8 cellular contexts compared by ENCODE assay signal in genomic region chr19:19191920-19192882, GRCh38. TPM values are rescaled to one million over a fixed set of nuclear protein-coding genes. Genes with fewer than 3 reads are reported as not detected.
DNase-seq lines count a peak whose midpoint lies in the region; ATAC-seq and TF ChIP-seq lines count a peak whose summit lies in the region.

Gene BORCS8, minus strand, starts transcription at chr19:19192152. Its CDS starts 35 bp downstream, at chr19:19192117.
Gene RFXANK, plus strand, starts transcription at chr19:19192258. Its CDS starts 1,689 bp downstream, at chr19:19193947.

- peaks cover 22% of the 10 kb centered on the region for H3K36me3 Mint-ChIP-seq in central memory CD8-positive, alpha-beta T cell (ENCODE audit: insufficient read depth)

- no peaks in the 10 kb centered on the region for H3K9me3 Mint-ChIP-seq in central memory CD8-positive, alpha-beta T cell

- ATAC-seq in GM19025 (IDR thresholded peaks at IDR 0.05; ENCODE audit: low read depth, unreplicated experiment) (peak; percentile 85), HG03342 (IDR thresholded peaks at IDR 0.05; ENCODE audit: unreplicated experiment) (peak; percentile 84)
- peak; percentile 91 for ATAC-seq in central memory CD8-positive, alpha-beta T cell (replicated peaks; ENCODE audit: extremely low read depth, poor library complexity, severe bottlenecking)

- H3K36me3 ChIP-seq in spleen = peaks cover 1 to 54% (median 9%) of the 10 kb centered on the region in 6 donors

- H3K4me1 ChIP-seq in spleen = peaks cover 31 to 87% (median 66%) of the 10 kb centered on the region in 6 donors

- intact Hi-C loops in spleen (cut with DNase I; ENCODE audit: low total_unique reads) = no loop called here

- peaks cover 59% of the 10 kb centered on the region for H3K4me1 Mint-ChIP-seq in central memory CD8-positive, alpha-beta T cell

- peak within 1 kb of the TSS; percentile 97 for H3K4me3 Mint-ChIP-seq in central memory CD8-positive, alpha-beta T cell

- peak within 1 kb of the TSS; percentile 99 to 100 (median 100) for H3K27ac ChIP-seq in spleen

- TF ChIP-seq POLR2A in spleen (IDR thresholded peaks at IDR 0.05) = peak; percentile 2 to 93 (median 75)

- H3K4me3 ChIP-seq in AG09309 (ENCODE audit: control insufficient read depth, low read depth, low read length) (peak within 1 kb of the TSS; percentile 99), spleen (peak within 1 kb of the TSS; percentile 84 to 99 (median 96))

- no peaks in the 10 kb centered on the region for H3K27me3 ChIP-seq in spleen (replicated peaks in 1 of 7)

- H3K9me3 ChIP-seq in spleen = no peaks in the 10 kb centered on the region

- DNase-seq in AG09309 (ENCODE audit: low read depth) (peak; percentile 94), NCI-H446 (lab: John Stamatoyannopoulos, UW) (peak; percentile 99 to 100), inferior parietal cortex (ENCODE audit: extremely low spot score) (peak; percentile 99), spleen (peak; percentile 99)
- DNase-seq in activated CD4-positive, CD25-positive, alpha-beta regulatory T cell treated with anti-CD3 and anti-CD28 coated beads, Interleukin-2, amount 50 U/mL, for 16 hours (ENCODE audit: low read depth, low spot score) = peak; percentile 96
- DNase-seq in central memory CD8-positive, alpha-beta T cell (ENCODE audit: low spot score in 2 of 2) = peak; percentile 95 to 99

- WGBS in spleen, 5 donors = 0 to 1% (median 0%) methylated on average over 55 to 66 of the region's 66 CpGs

- TF ChIP-seq CTCF in AG09309 (IDR thresholded peaks at IDR 0.05; ENCODE audit: control insufficient read depth, insufficient read depth, low read depth, low read length, missing control alignments) (no peak), spleen (IDR thresholded peaks at IDR 0.05 in 8 of 11, conservative IDR thresholded peaks at IDR 0.05 in 3 of 11) (peak in 2 of 11 experiments; percentile 11 to 14)

- H3K27ac Mint-ChIP-seq in central memory CD8-positive, alpha-beta T cell (ENCODE audit: low read depth) = peak within 1 kb of the TSS; percentile 99

- no peaks in the 10 kb centered on the region for H3K27me3 Mint-ChIP-seq in central memory CD8-positive, alpha-beta T cell

RNA-seq across cellular contexts. Expression of gene BORCS8, which starts in this region (rescaled TPM):
- total RNA-seq in spleen = 10 to 100 TPM; 14.0 to 52.1 (median 26.0) TPM
- 10 to 100 TPM; 20.5 to 38.8 (median 26.5) TPM for polyA plus RNA-seq in spleen

RNA-seq across cellular contexts. Expression of gene RFXANK, which starts in this region (rescaled TPM):
- 10 to 100 TPM; 47.4 to 78.4 (median 72.6) TPM for total RNA-seq in spleen
- 100 to 1,000 TPM; 122 to 139 (median 131) TPM for polyA plus RNA-seq in spleen

Comparison
In these comparisons a context has a peak if more than half of its experiments do, and no peak if none do; other contexts are left out.
1. Peak in every context shown above with its lines: DNase-seq, ATAC-seq, H3K4me3 ChIP-seq and H3K27ac ChIP-seq.